In genomic region chr2:37456479-37456878, GRCh38 we compare ENCODE assay signal across 11 cellular contexts.
DNase-seq lines count a peak whose midpoint lies in the region; ATAC-seq and TF ChIP-seq lines count a peak whose summit lies in the region.
"Had no signal": no experiment of that assay in that cellular context is flagged by ENCODE, and none has a peak within 500 bp of the region (broad histone marks: within the 10 kb centered on the region; RNA-seq: fewer than 3 reads in every experiment).

No MANE protein-coding gene starts in this region.

- peak; percentile 58 for DNase-seq in Daoy (ENCODE audit: low read depth)
- DNase-seq in NCI-H446 (lab: John Stamatoyannopoulos, UW): peak; percentile 27 to 55
- peak; percentile 10 to 50 (median 24) for DNase-seq in mucosa of descending colon
- DNase-seq in progenitor cell of endocrine pancreas (ENCODE audit: low spot score, unreplicated experiment): no peak
- DNase-seq in foreskin fibroblast: no peak
- DNase-seq in posterior vena cava (ENCODE audit: low spot score): no peak
- DNase-seq: anterior cingulate cortex, NCI-H1092 treated with DMSO at 0.1 percent for 48 hours had no signal

- no peaks in the 10 kb centered on the region for H3K36me3 ChIP-seq in mucosa of descending colon (ENCODE audit: low read depth)

- peaks cover 53% of the 10 kb centered on the region for H3K4me1 Mint-ChIP-seq in activated T-helper 17 cell treated with anti-CD3 and anti-CD28 coated beads, Interleukin-2, amount 50 U/mL, for 72 hours
- H3K4me1 Mint-ChIP-seq in progenitor cell of endocrine pancreas (ENCODE audit: low read depth): peaks cover 13% of the 10 kb centered on the region

- H3K4me3 ChIP-seq in mucosa of descending colon: no peak overlapping the region
- H3K4me3 ChIP-seq in foreskin fibroblast (ENCODE audit: low read depth in 1 of 2, low read length in 2 of 2): no peak overlapping the region
- H3K4me3 ChIP-seq: SK-N-MC had no signal

- peaks cover 19% of the 10 kb centered on the region for H3K9me3 Mint-ChIP-seq in activated T-helper 17 cell treated with anti-CD3 and anti-CD28 coated beads, Interleukin-2, amount 50 U/mL, for 72 hours
- H3K9me3 Mint-ChIP-seq in progenitor cell of endocrine pancreas (ENCODE audit: low read depth): no peaks in the 10 kb centered on the region

- H3K4me1 ChIP-seq in mucosa of descending colon (ENCODE audit: low read depth): no peaks in the 10 kb centered on the region

- H3K27ac Mint-ChIP-seq in activated T-helper 17 cell treated with anti-CD3 and anti-CD28 coated beads, Interleukin-2, amount 50 U/mL, for 72 hours: peak overlapping the region; percentile 93
- no peak overlapping the region for H3K27ac Mint-ChIP-seq in progenitor cell of endocrine pancreas

- no peaks in the 10 kb centered on the region for H3K27me3 Mint-ChIP-seq in activated T-helper 17 cell treated with anti-CD3 and anti-CD28 coated beads, Interleukin-2, amount 50 U/mL, for 72 hours
- H3K27me3 Mint-ChIP-seq in progenitor cell of endocrine pancreas: no peaks in the 10 kb centered on the region

- H3K36me3 Mint-ChIP-seq in activated T-helper 17 cell treated with anti-CD3 and anti-CD28 coated beads, Interleukin-2, amount 50 U/mL, for 72 hours (ENCODE audit: low read depth): no peaks in the 10 kb centered on the region
- H3K36me3 Mint-ChIP-seq in progenitor cell of endocrine pancreas (ENCODE audit: insufficient read depth): no peaks in the 10 kb centered on the region

- no peak for TF ChIP-seq CTCF in mucosa of descending colon (IDR thresholded peaks at IDR 0.05)
- no peak for TF ChIP-seq CTCF in progenitor cell of endocrine pancreas (IDR thresholded peaks at IDR 0.05; ENCODE audit: unreplicated experiment)
- no peak for TF ChIP-seq CTCF in foreskin fibroblast (IDR thresholded peaks at IDR 0.05; ENCODE audit: low read depth, low read length)

- intact Hi-C loops in mucosa of descending colon (cut with DNase I, micrococcal nuclease) (no loop called here), posterior vena cava (cut with DNase I) (no loop called here)

- H3K4me3 Mint-ChIP-seq in activated T-helper 17 cell treated with anti-CD3 and anti-CD28 coated beads, Interleukin-2, amount 50 U/mL, for 72 hours: peak overlapping the region; percentile 72
- H3K4me3 Mint-ChIP-seq in progenitor cell of endocrine pancreas (ENCODE audit: low read depth): no peak overlapping the region

- H3K9me3 ChIP-seq in mucosa of descending colon: no peaks in the 10 kb centered on the region

- peak; percentile 47 for ATAC-seq in activated T-helper 17 cell treated with anti-CD3 and anti-CD28 coated beads, Interleukin-2, amount 50 U/mL, for 72 hours (replicated peaks)
- ATAC-seq in mucosa of descending colon (peak; percentile 72), HG03175 (IDR thresholded peaks at IDR 0.05; ENCODE audit: unreplicated experiment) (no peak)

Comparison
In these comparisons a context has a peak if more than half of its experiments do, and no peak if none do; other contexts are left out.
1. DNase-seq: peak in Daoy (single experiment), NCI-H446 (2 of 2) and mucosa of descending colon (3 of 3); none in progenitor cell of endocrine pancreas (single experiment), foreskin fibroblast (0 of 2) and posterior vena cava (single experiment).